1 cellular context compared by ENCODE assay signal in the genomic region with DNA sequence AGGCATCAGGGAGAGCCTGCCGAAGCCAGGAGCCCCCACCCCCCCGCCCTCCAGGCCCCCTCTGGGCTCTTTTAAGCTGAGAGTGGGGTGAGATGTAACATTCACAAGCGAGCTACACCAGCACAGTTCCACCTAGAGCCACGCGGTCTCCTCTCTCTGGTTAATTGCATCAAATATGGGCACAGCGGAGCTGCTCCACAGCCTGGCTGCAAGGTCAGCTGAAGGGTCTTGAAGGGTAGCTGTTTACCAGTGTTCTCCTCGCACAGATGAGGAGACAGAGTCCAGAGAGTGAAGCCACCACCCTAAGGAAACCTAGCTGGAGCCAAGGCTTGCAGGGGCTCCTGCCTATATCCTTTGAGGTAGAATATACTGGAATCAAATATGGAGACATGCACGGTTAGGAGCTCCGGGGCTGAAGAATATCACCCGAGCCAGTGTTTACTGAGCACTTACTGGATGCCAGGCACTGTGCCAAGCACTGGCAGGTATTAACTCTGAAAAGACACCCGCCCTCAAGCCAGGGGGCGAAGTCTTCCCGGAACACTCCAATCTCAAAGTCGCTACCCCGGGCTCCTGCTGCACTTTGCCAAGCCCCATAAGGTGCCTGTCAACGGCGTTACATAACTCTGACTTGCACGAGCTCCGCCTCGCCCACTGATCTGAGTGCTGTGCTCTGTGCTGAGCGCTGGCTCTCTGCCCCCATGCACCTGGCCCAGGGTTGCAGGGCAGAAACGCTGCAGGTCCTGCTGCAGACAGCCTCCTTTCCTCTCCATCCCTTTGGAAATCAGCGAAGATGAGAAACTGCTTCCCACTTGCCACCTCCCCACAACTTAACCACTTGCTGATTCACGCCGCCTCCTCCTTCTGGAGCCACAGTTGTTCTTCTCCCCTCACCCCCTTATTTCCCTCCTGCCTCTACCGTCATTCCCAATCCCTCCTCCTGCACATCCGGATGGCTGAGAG.
A peak's percentile ranks its signal among the peaks of the same experiment; 100 is the strongest.
TF ChIP-seq lines count a peak whose summit lies in the region.

No MANE protein-coding gene starts in this region.

TF ChIP-seq in HepG2, 621 proteins besides CTCF, POLR2A, EP300 and RAD21 (continues in another document):
- 0 out of 2 replicates have a peak, but pooled peaks have one; percentile 19 for TF ChIP-seq RXRA (CRISPR knock-in tag; IDR thresholded peaks at IDR 0.05)
- TF ChIP-seq IRF2 (CRISPR knock-in tag; IDR thresholded peaks at IDR 0.05): no peak
- no peak for TF ChIP-seq AGO1 (IDR thresholded peaks at IDR 0.05; ENCODE audit: low read depth, low read length, poor library complexity, severe bottlenecking)
- TF ChIP-seq, protein P1, sequence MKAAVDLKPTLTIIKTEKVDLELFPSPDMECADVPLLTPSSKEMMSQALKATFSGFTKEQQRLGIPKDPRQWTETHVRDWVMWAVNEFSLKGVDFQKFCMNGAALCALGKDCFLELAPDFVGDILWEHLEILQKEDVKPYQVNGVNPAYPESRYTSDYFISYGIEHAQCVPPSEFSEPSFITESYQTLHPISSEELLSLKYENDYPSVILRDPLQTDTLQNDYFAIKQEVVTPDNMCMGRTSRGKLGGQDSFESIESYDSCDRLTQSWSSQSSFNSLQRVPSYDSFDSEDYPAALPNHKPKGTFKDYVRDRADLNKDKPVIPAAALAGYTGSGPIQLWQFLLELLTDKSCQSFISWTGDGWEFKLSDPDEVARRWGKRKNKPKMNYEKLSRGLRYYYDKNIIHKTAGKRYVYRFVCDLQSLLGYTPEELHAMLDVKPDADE (CRISPR knock-in tag; IDR thresholded peaks at IDR 0.05): no peak
- TF ChIP-seq, protein P2, sequence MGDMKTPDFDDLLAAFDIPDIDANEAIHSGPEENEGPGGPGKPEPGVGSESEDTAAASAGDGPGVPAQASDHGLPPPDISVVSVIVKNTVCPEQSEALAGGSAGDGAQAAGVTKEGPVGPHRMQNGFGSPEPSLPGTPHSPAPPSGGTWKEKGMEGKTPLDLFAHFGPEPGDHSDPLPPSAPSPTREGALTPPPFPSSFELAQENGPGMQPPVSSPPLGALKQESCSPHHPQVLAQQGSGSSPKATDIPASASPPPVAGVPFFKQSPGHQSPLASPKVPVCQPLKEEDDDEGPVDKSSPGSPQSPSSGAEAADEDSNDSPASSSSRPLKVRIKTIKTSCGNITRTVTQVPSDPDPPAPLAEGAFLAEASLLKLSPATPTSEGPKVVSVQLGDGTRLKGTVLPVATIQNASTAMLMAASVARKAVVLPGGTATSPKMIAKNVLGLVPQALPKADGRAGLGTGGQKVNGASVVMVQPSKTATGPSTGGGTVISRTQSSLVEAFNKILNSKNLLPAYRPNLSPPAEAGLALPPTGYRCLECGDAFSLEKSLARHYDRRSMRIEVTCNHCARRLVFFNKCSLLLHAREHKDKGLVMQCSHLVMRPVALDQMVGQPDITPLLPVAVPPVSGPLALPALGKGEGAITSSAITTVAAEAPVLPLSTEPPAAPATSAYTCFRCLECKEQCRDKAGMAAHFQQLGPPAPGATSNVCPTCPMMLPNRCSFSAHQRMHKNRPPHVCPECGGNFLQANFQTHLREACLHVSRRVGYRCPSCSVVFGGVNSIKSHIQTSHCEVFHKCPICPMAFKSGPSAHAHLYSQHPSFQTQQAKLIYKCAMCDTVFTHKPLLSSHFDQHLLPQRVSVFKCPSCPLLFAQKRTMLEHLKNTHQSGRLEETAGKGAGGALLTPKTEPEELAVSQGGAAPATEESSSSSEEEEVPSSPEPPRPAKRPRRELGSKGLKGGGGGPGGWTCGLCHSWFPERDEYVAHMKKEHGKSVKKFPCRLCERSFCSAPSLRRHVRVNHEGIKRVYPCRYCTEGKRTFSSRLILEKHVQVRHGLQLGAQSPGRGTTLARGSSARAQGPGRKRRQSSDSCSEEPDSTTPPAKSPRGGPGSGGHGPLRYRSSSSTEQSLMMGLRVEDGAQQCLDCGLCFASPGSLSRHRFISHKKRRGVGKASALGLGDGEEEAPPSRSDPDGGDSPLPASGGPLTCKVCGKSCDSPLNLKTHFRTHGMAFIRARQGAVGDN (CRISPR knock-in tag; IDR thresholded peaks at IDR 0.05): peak; percentile 89
- TF ChIP-seq NFIB (CRISPR knock-in tag; IDR thresholded peaks at IDR 0.05; ENCODE audit: borderline replicate concordance): no peak
- TF ChIP-seq RBAK (CRISPR knock-in tag; IDR thresholded peaks at IDR 0.05): no peak
- TF ChIP-seq ZNF709 (CRISPR knock-in tag; IDR thresholded peaks at IDR 0.05): no peak
- no peak for TF ChIP-seq CEBPB (IDR thresholded peaks at IDR 0.05; ENCODE audit: borderline replicate concordance, low read depth, low read length)
- TF ChIP-seq, protein P3, sequence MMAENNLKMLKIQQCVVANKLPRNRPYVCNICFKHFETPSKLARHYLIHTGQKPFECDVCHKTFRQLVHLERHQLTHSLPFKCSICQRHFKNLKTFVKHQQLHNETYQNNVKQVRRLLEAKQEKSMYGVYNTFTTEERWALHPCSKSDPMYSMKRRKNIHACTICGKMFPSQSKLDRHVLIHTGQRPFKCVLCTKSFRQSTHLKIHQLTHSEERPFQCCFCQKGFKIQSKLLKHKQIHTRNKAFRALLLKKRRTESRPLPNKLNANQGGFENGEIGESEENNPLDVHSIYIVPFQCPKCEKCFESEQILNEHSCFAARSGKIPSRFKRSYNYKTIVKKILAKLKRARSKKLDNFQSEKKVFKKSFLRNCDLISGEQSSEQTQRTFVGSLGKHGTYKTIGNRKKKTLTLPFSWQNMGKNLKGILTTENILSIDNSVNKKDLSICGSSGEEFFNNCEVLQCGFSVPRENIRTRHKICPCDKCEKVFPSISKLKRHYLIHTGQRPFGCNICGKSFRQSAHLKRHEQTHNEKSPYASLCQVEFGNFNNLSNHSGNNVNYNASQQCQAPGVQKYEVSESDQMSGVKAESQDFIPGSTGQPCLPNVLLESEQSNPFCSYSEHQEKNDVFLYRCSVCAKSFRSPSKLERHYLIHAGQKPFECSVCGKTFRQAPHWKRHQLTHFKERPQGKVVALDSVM (CRISPR knock-in tag; IDR thresholded peaks at IDR 0.05): no peak
- no peak for TF ChIP-seq FOSL2 (CRISPR knock-in tag; IDR thresholded peaks at IDR 0.05)
- no peak for TF ChIP-seq ZFP41 (CRISPR knock-in tag; IDR thresholded peaks at IDR 0.05; ENCODE audit: borderline replicate concordance)
- TF ChIP-seq, protein P4, sequence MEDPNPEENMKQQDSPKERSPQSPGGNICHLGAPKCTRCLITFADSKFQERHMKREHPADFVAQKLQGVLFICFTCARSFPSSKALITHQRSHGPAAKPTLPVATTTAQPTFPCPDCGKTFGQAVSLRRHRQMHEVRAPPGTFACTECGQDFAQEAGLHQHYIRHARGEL (CRISPR knock-in tag; IDR thresholded peaks at IDR 0.05): no peak
- TF ChIP-seq, protein P5, sequence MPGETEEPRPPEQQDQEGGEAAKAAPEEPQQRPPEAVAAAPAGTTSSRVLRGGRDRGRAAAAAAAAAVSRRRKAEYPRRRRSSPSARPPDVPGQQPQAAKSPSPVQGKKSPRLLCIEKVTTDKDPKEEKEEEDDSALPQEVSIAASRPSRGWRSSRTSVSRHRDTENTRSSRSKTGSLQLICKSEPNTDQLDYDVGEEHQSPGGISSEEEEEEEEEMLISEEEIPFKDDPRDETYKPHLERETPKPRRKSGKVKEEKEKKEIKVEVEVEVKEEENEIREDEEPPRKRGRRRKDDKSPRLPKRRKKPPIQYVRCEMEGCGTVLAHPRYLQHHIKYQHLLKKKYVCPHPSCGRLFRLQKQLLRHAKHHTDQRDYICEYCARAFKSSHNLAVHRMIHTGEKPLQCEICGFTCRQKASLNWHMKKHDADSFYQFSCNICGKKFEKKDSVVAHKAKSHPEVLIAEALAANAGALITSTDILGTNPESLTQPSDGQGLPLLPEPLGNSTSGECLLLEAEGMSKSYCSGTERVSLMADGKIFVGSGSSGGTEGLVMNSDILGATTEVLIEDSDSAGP (CRISPR knock-in tag; IDR thresholded peaks at IDR 0.05; ENCODE audit: borderline replicate concordance): 0 out of 2 replicates have a peak, but pooled peaks have one; percentile 41
- TF ChIP-seq TEAD2 (CRISPR knock-in tag; IDR thresholded peaks at IDR 0.05): no peak
- TF ChIP-seq, protein P6, sequence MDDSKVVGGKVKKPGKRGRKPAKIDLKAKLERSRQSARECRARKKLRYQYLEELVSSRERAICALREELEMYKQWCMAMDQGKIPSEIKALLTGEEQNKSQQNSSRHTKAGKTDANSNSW (CRISPR knock-in tag; IDR thresholded peaks at IDR 0.05; ENCODE audit: borderline replicate concordance): no peak
- TF ChIP-seq KLF12 (CRISPR knock-in tag; IDR thresholded peaks at IDR 0.05; ENCODE audit: borderline replicate concordance): no peak
- no peak for TF ChIP-seq ZNF124 (CRISPR knock-in tag; IDR thresholded peaks at IDR 0.05)
- 0 out of 2 replicates have a peak, but pooled peaks have one; percentile 19 for TF ChIP-seq PITX1 (CRISPR knock-in tag; IDR thresholded peaks at IDR 0.05)
- TF ChIP-seq KLF16 (CRISPR knock-in tag; IDR thresholded peaks at IDR 0.05): no peak
- TF ChIP-seq ZNF446 (CRISPR knock-in tag; IDR thresholded peaks at IDR 0.05): no peak
- TF ChIP-seq ONECUT2 (CRISPR knock-in tag; IDR thresholded peaks at IDR 0.05): no peak
- no peak for TF ChIP-seq HES4 (CRISPR knock-in tag; IDR thresholded peaks at IDR 0.05; ENCODE audit: borderline replicate concordance)
- no peak for TF ChIP-seq TBX3 (IDR thresholded peaks at IDR 0.05; ENCODE audit: borderline replicate concordance)
- peak; percentile 85; the same call in 1 of the 2 replicates for TF ChIP-seq ZBTB38 (CRISPR knock-in tag; IDR thresholded peaks at IDR 0.05)
- TF ChIP-seq, protein P7, sequence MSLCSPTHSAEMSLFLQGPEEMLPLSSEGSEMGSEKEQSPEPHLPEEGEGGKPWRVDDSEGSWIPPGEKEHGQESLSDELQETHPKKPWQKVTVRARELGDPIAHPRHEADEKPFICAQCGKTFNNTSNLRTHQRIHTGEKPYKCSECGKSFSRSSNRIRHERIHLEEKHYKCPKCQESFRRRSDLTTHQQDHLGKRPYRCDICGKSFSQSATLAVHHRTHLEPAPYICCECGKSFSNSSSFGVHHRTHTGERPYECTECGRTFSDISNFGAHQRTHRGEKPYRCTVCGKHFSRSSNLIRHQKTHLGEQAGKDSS (CRISPR knock-in tag; IDR thresholded peaks at IDR 0.05; ENCODE audit: borderline replicate concordance, low read depth): 0 out of 2 replicates have a peak, but pooled peaks have one; percentile 39
- TF ChIP-seq PLRG1 (conservative IDR thresholded peaks at IDR 0.05): no peak
- peak; percentile 35; the same call in 1 of the 2 replicates for TF ChIP-seq KDM5B (CRISPR knock-in tag; IDR thresholded peaks at IDR 0.05; ENCODE audit: borderline replicate concordance)
- TF ChIP-seq, protein P8, sequence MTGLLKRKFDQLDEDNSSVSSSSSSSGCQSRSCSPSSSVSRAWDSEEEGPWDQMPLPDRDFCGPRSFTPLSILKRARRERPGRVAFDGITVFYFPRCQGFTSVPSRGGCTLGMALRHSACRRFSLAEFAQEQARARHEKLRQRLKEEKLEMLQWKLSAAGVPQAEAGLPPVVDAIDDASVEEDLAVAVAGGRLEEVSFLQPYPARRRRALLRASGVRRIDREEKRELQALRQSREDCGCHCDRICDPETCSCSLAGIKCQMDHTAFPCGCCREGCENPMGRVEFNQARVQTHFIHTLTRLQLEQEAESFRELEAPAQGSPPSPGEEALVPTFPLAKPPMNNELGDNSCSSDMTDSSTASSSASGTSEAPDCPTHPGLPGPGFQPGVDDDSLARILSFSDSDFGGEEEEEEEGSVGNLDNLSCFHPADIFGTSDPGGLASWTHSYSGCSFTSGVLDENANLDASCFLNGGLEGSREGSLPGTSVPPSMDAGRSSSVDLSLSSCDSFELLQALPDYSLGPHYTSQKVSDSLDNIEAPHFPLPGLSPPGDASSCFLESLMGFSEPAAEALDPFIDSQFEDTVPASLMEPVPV (CRISPR knock-in tag; IDR thresholded peaks at IDR 0.05): 0 out of 2 replicates have a peak, but pooled peaks have one; percentile 31
- no peak for TF ChIP-seq NFE2 (CRISPR knock-in tag; IDR thresholded peaks at IDR 0.05)
- TF ChIP-seq CBX1 (IDR thresholded peaks at IDR 0.05; ENCODE audit: low read depth): no peak
- no peak for TF ChIP-seq PHF20 (CRISPR knock-in tag; IDR thresholded peaks at IDR 0.05)
- TF ChIP-seq, protein P9, sequence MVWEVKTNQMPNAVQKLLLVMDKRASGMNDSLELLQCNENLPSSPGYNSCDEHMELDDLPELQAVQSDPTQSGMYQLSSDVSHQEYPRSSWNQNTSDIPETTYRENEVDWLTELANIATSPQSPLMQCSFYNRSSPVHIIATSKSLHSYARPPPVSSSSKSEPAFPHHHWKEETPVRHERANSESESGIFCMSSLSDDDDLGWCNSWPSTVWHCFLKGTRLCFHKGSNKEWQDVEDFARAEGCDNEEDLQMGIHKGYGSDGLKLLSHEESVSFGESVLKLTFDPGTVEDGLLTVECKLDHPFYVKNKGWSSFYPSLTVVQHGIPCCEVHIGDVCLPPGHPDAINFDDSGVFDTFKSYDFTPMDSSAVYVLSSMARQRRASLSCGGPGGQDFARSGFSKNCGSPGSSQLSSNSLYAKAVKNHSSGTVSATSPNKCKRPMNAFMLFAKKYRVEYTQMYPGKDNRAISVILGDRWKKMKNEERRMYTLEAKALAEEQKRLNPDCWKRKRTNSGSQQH (CRISPR knock-in tag; IDR thresholded peaks at IDR 0.05; ENCODE audit: low read depth): no peak
- TF ChIP-seq, protein P10, sequence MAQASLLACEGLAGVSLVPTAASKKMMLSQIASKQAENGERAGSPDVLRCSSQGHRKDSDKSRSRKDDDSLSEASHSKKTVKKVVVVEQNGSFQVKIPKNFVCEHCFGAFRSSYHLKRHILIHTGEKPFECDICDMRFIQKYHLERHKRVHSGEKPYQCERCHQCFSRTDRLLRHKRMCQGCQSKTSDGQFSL (CRISPR knock-in tag; IDR thresholded peaks at IDR 0.05): no peak
- TF ChIP-seq ZNF75D (CRISPR knock-in tag; IDR thresholded peaks at IDR 0.05; ENCODE audit: borderline replicate concordance): no peak
- TF ChIP-seq HNRNPL (IDR thresholded peaks at IDR 0.05; ENCODE audit: low read depth, low read length): peak; percentile 79
- TF ChIP-seq, protein P11, sequence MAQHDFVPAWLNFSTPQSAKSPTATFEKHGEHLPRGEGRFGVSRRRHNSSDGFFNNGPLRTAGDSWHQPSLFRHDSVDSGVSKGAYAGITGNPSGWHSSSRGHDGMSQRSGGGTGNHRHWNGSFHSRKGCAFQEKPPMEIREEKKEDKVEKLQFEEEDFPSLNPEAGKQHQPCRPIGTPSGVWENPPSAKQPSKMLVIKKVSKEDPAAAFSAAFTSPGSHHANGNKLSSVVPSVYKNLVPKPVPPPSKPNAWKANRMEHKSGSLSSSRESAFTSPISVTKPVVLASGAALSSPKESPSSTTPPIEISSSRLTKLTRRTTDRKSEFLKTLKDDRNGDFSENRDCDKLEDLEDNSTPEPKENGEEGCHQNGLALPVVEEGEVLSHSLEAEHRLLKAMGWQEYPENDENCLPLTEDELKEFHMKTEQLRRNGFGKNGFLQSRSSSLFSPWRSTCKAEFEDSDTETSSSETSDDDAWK (CRISPR knock-in tag; IDR thresholded peaks at IDR 0.05): no peak
- no peak for TF ChIP-seq ZFX (CRISPR knock-in tag; IDR thresholded peaks at IDR 0.05; ENCODE audit: low read depth)
- 0 out of 2 replicates have a peak, but pooled peaks have one; percentile 28 for TF ChIP-seq GATAD2A (CRISPR knock-in tag; IDR thresholded peaks at IDR 0.05)
- TF ChIP-seq MAFG (CRISPR knock-in tag; IDR thresholded peaks at IDR 0.05): no peak
- TF ChIP-seq MTA1 (CRISPR knock-in tag; IDR thresholded peaks at IDR 0.05; ENCODE audit: borderline replicate concordance): no peak
- no peak for TF ChIP-seq GABPA (IDR thresholded peaks at IDR 0.05; ENCODE audit: low read depth, low read length)
- no peak for TF ChIP-seq GABPA (CRISPR knock-in tag; IDR thresholded peaks at IDR 0.05; ENCODE audit: low read depth)
- TF ChIP-seq PAWR (CRISPR knock-in tag; IDR thresholded peaks at IDR 0.05; ENCODE audit: borderline replicate concordance): no peak
- no peak for TF ChIP-seq GABPB1 (CRISPR knock-in tag; IDR thresholded peaks at IDR 0.05)
- TF ChIP-seq ZNF292 (CRISPR knock-in tag; IDR thresholded peaks at IDR 0.05; ENCODE audit: borderline replicate concordance, low read depth): peak; percentile 39; the same call in 1 of the 2 replicates
- TF ChIP-seq ZNF430 (CRISPR knock-in tag; IDR thresholded peaks at IDR 0.05): 0 out of 2 replicates have a peak, but pooled peaks have one; percentile 47
- TF ChIP-seq ZNF44 (CRISPR knock-in tag; IDR thresholded peaks at IDR 0.05): no peak
